2 cellular contexts compared by ENCODE assay signal in genomic region chr11:1907955-1908354, GRCh38.
TF ChIP-seq lines count a peak whose summit lies in the region.

No MANE protein-coding gene starts in this region.

TF ChIP-seq in endothelial cell of umbilical vein, 7 proteins besides CTCF, POLR2A, EP300 and RAD21:
- no peak for TF ChIP-seq MYC (IDR thresholded peaks at IDR 0.05; ENCODE audit: low read depth, low read length)
- TF ChIP-seq MAX (IDR thresholded peaks at IDR 0.05; ENCODE audit: insufficient read depth, insufficient read length), result no peak
- TF ChIP-seq FOS (IDR thresholded peaks at IDR 0.05; ENCODE audit: borderline replicate concordance, insufficient read depth, low read length), result no peak
- no peak for TF ChIP-seq GATA2 (IDR thresholded peaks at IDR 0.05; ENCODE audit: insufficient read depth, insufficient read length, low read depth, low read length)
- no peak for TF ChIP-seq JUN (IDR thresholded peaks at IDR 0.05; ENCODE audit: borderline replicate concordance, insufficient read depth, insufficient read length, low read depth)
- TF ChIP-seq EZH2 (IDR thresholded peaks at IDR 0.05; ENCODE audit: borderline replicate concordance, low read depth, low read length, severe bottlenecking), result no peak
- TF ChIP-seq POLR2AphosphoS5 (IDR thresholded peaks at IDR 0.05; ENCODE audit: insufficient read depth, low read depth, low read length), result no peak

TF ChIP-seq in HEK293T, 16 proteins besides CTCF, POLR2A, EP300 and RAD21:
- TF ChIP-seq FOXA1 (IDR thresholded peaks at IDR 0.05) (no peak), LEF1 (IDR thresholded peaks at IDR 0.05; ENCODE audit: borderline replicate concordance) (no peak), ZNF384 (IDR thresholded peaks at IDR 0.05) (no peak), SP1 (IDR thresholded peaks at IDR 0.05) (no peak), BHLHE40 (IDR thresholded peaks at IDR 0.05; ENCODE audit: borderline replicate concordance) (no peak), ARNT (IDR thresholded peaks at IDR 0.05) (no peak), ELF4 (IDR thresholded peaks at IDR 0.05) (no peak), PKNOX1 (IDR thresholded peaks at IDR 0.05) (no peak), FOXK2 (IDR thresholded peaks at IDR 0.05) (no peak), L3MBTL2 (conservative IDR thresholded peaks at IDR 0.05) (no peak), NFRKB (IDR thresholded peaks at IDR 0.05) (no peak), CTBP1 (IDR thresholded peaks at IDR 0.05; ENCODE audit: borderline replicate concordance) (no peak)
